ENCODE assay signal across 8 cellular contexts in genomic region chr20:64049060-64049886, GRCh38. TPM values are rescaled to one million over a fixed set of nuclear protein-coding genes. Genes with fewer than 3 reads are reported as not detected.
DNase-seq lines count a peak whose midpoint lies in the region; TF ChIP-seq lines count a peak whose summit lies in the region.

TSS of gene SOX18 (minus strand) at chr20:64049639. CDS start at chr20:64049516, 123 bp downstream.

- no peaks in the 10 kb centered on the region for H3K79me2 ChIP-seq in mammary epithelial cell (ENCODE audit: insufficient read depth, low read length)

- H3K4me1 ChIP-seq in mammary epithelial cell (ENCODE audit: insufficient read depth, low read length): peaks cover 13% of the 10 kb centered on the region
- H3K4me1 ChIP-seq in mesenchymal stem cell (ENCODE audit: control insufficient read depth, insufficient read depth, low read depth, low read length): peaks cover 43% of the 10 kb centered on the region

- no peak within 1 kb of the TSS for H2AFZ ChIP-seq in mammary epithelial cell (ENCODE audit: low read depth, low read length)
- peak within 1 kb of the TSS; percentile 57 for H2AFZ ChIP-seq in mesenchymal stem cell (ENCODE audit: low read depth, low read length)

- H3K9me3 ChIP-seq in mammary epithelial cell (replicated peaks; ENCODE audit: insufficient read depth, low read length): no peaks in the 10 kb centered on the region
- H3K9me3 ChIP-seq in mesenchymal stem cell (ENCODE audit: control insufficient read depth, low read length): no peaks in the 10 kb centered on the region

- dilution Hi-C loops in mammary epithelial cell (cut with HindIII; ENCODE audit: low sequenced_read_pairs): no loop called here

- intact Hi-C loops in Calu3 (cut with micrococcal nuclease; ENCODE audit: unreplicated experiment) (no loop called here), mammary epithelial cell (cut with micrococcal nuclease) (no loop called here)

- peak within 1 kb of the TSS; percentile 21 for H4K91ac ChIP-seq in mesenchymal stem cell (ENCODE audit: low read length)

- H3K27ac Mint-ChIP-seq in Calu3 (ENCODE audit: unreplicated experiment): no peak within 1 kb of the TSS

- H3K4me3 Mint-ChIP-seq in Calu3 (ENCODE audit: low read depth, unreplicated experiment): no peak within 1 kb of the TSS

- peaks cover 11% of the 10 kb centered on the region for H3K4me1 Mint-ChIP-seq in Calu3 (ENCODE audit: low read depth, unreplicated experiment)

- no peak within 1 kb of the TSS for H3K14ac ChIP-seq in mesenchymal stem cell (ENCODE audit: low read length in 2 of 2)

- CTCF ChIA-PET in Calu3 (lab: Charles Lee) (no interaction called here), mammary epithelial cell (lab: Charles Lee; ENCODE audit: low non-redundant PET) (no interaction called here)

- peak; percentile 90 for TF ChIP-seq POLR2A in NB4 (IDR thresholded peaks at IDR 0.05; ENCODE audit: extremely low read depth, insufficient read length)

- no peaks in the 10 kb centered on the region for H3K9me3 Mint-ChIP-seq in Calu3 (ENCODE audit: low read depth, unreplicated experiment)

- DNase-seq in Calu3 (peak; percentile 52), NB4 (ENCODE audit: low read depth) (peak; percentile 87), mammary epithelial cell (no peak), mesenchymal stem cell (peak; percentile 45), DMS153 treated with DMSO at 0.1 percent for 48 hours (lab: John Stamatoyannopoulos, UW; ENCODE audit: unreplicated experiment) (no peak), NCI-H510A (lab: John Stamatoyannopoulos, UW) (no peak), A172 (ENCODE audit: low spot score) (no peak)
- DNase-seq in activated effector memory CD4-positive, alpha-beta T cell treated with Interleukin-2 at 50 U/mL for 16 hours: no peak

- no TSS peak for BruUV-seq in Calu3 (replicated peaks; lab: Mats Ljungman, UMichigan)
- no TSS peak for BruUV-seq in mammary epithelial cell (replicated peaks; lab: Mats Ljungman, UMichigan)

- no peak within 1 kb of the TSS for H2BK15ac ChIP-seq in mesenchymal stem cell (ENCODE audit: low read depth, poor library complexity, severe bottlenecking)

- peaks cover 9% of the 10 kb centered on the region for H3K36me3 Mint-ChIP-seq in Calu3 (ENCODE audit: insufficient read depth, unreplicated experiment)

- peak within 1 kb of the TSS in 1 of 2 experiments; percentile 49 for H3K18ac ChIP-seq in mesenchymal stem cell (ENCODE audit: low read depth in 1 of 2, low read length in 2 of 2)

- H2BK5ac ChIP-seq in mesenchymal stem cell (ENCODE audit: low read depth, low read length, poor library complexity, severe bottlenecking): no peak within 1 kb of the TSS

- no peak within 1 kb of the TSS for H3K9ac ChIP-seq in mammary epithelial cell (ENCODE audit: insufficient read depth, low read length)
- no peak within 1 kb of the TSS for H3K9ac ChIP-seq in mesenchymal stem cell (ENCODE audit: low read length)

- no CpG with 5 or more reads among the region's 112 CpGs for WGBS in mammary epithelial cell (ENCODE audit: low coverage, missing lambda C conversion rate)
- WGBS in mesenchymal stem cell: 4% methylated on average over 33 of the region's 112 CpGs

- in situ Hi-C loops in mammary epithelial cell (cut with MboI; ENCODE audit: low sequenced_read_pairs in 2 of 2): no loop called here

- no peaks in the 10 kb centered on the region for H4K20me1 ChIP-seq in mammary epithelial cell (ENCODE audit: insufficient read depth, low read length)

- H2BK12ac ChIP-seq in mesenchymal stem cell (ENCODE audit: low read length in 2 of 2): peak within 1 kb of the TSS in 1 of 2 experiments; percentile 7

- H3K4me2 ChIP-seq in mammary epithelial cell (ENCODE audit: insufficient read depth, low read depth, low read length) (peak within 1 kb of the TSS; percentile 42), mesenchymal stem cell (ENCODE audit: low read length, poor library complexity, severe bottlenecking) (peak within 1 kb of the TSS; percentile 74)

- H3K27me3 ChIP-seq in mammary epithelial cell (ENCODE audit: insufficient read depth, low read length) (peaks cover 12% of the 10 kb centered on the region), mesenchymal stem cell (ENCODE audit: control insufficient read depth in 1 of 2, insufficient read depth in 1 of 2, low read length in 2 of 2) (peaks cover 53 to 77% of the 10 kb centered on the region in 2 experiments)

- H3K4me3 ChIP-seq in NB4 (ENCODE audit: low read depth, low read length): peak within 1 kb of the TSS; percentile 62
- no peak within 1 kb of the TSS for H3K4me3 ChIP-seq in mammary epithelial cell (replicated peaks in 1 of 3; ENCODE audit: insufficient read depth in 1 of 3, low read depth in 2 of 3, low read length in 3 of 3)
- peak within 1 kb of the TSS in 1 of 2 experiments; percentile 53 for H3K4me3 ChIP-seq in mesenchymal stem cell (ENCODE audit: insufficient read depth in 1 of 2, low read depth in 1 of 2, low read length in 2 of 2)

- H3K36me3 ChIP-seq in mammary epithelial cell (ENCODE audit: insufficient read depth, low read length) (no peaks in the 10 kb centered on the region), mesenchymal stem cell (ENCODE audit: control insufficient read depth in 1 of 2, insufficient read depth in 2 of 2, low read depth in 1 of 2, low read length in 2 of 2) (no peaks in the 10 kb centered on the region)

- H3K4ac ChIP-seq in mesenchymal stem cell (ENCODE audit: low read depth in 1 of 2, low read length in 2 of 2): no peak within 1 kb of the TSS

- no peak for TF ChIP-seq CTCF in Calu3 (IDR thresholded peaks at IDR 0.05; ENCODE audit: unreplicated experiment)
- no peak for TF ChIP-seq CTCF in NB4 (IDR thresholded peaks at IDR 0.05; ENCODE audit: low read depth, low read length)
- TF ChIP-seq CTCF in mammary epithelial cell (conservative IDR thresholded peaks at IDR 0.05 in 1 of 2, IDR thresholded peaks at IDR 0.05 in 1 of 2; ENCODE audit: extremely low read depth in 1 of 2, insufficient read depth in 1 of 2, low read depth in 1 of 2, low read length in 2 of 2): no peak

- H3K79me1 ChIP-seq in mesenchymal stem cell (replicated peaks; ENCODE audit: low read length, poor library complexity, severe bottlenecking): no peaks in the 10 kb centered on the region

- peaks cover 88% of the 10 kb centered on the region for H3K27me3 Mint-ChIP-seq in Calu3 (ENCODE audit: unreplicated experiment)

- H3K27ac ChIP-seq in mammary epithelial cell (ENCODE audit: insufficient read depth, low read depth, low read length): no peak within 1 kb of the TSS
- no peak within 1 kb of the TSS for H3K27ac ChIP-seq in mesenchymal stem cell (ENCODE audit: low read length, poor library complexity, severe bottlenecking)

- no peak within 1 kb of the TSS for H2AK5ac ChIP-seq in mesenchymal stem cell (ENCODE audit: low read length, severe bottlenecking)

- H3K23ac ChIP-seq in mesenchymal stem cell (ENCODE audit: low read length in 2 of 2): peak within 1 kb of the TSS in 1 of 2 experiments; percentile 77

- H2BK120ac ChIP-seq in mesenchymal stem cell (ENCODE audit: low read depth, low read length): no peak within 1 kb of the TSS

- peak within 1 kb of the TSS; percentile 36 for H4K8ac ChIP-seq in mesenchymal stem cell (ENCODE audit: low read length)

RNA-seq across cellular contexts. Expression of gene SOX18, which starts in this region (rescaled TPM):
- not detected in 2 replicates for total RNA-seq in Calu3 (2022)
- under 1 TPM in 1 of 2 donors, not detected in 1; 0.16 TPM for total RNA-seq in mammary epithelial cell
- polyA plus RNA-seq in mammary epithelial cell: not detected
- polyA minus RNA-seq in mammary epithelial cell: not detected
- polyA plus RNA-seq in mesenchymal stem cell (2013, experiment 1 of 2): 0.33 TPM
- 0.27 TPM for polyA plus RNA-seq in mesenchymal stem cell (2013, experiment 2 of 2)
- total RNA-seq in A172 (2014; rRNA removed; shearing (Covaris generic)): 0.21 and 1.9 TPM in 2 replicates

Comparison
In these comparisons a context has a peak if more than half of its experiments do, and no peak if none do; other contexts are left out.
1. Peak in DNase-seq in Calu3; RNA of the gene not detected or under 1 TPM.
2. DNase-seq: peak in NB4 (single experiment) and mesenchymal stem cell (single experiment); none in mammary epithelial cell (single experiment), DMS153 treated with DMSO at 0.1 percent for 48 hours (single experiment), NCI-H510A (single experiment), activated effector memory CD4-positive, alpha-beta T cell treated with Interleukin-2 at 50 U/mL for 16 hours (single experiment) and A172 (single experiment).